Comparison of ENCODE assay signal across 18 cellular contexts in the genomic region with DNA sequence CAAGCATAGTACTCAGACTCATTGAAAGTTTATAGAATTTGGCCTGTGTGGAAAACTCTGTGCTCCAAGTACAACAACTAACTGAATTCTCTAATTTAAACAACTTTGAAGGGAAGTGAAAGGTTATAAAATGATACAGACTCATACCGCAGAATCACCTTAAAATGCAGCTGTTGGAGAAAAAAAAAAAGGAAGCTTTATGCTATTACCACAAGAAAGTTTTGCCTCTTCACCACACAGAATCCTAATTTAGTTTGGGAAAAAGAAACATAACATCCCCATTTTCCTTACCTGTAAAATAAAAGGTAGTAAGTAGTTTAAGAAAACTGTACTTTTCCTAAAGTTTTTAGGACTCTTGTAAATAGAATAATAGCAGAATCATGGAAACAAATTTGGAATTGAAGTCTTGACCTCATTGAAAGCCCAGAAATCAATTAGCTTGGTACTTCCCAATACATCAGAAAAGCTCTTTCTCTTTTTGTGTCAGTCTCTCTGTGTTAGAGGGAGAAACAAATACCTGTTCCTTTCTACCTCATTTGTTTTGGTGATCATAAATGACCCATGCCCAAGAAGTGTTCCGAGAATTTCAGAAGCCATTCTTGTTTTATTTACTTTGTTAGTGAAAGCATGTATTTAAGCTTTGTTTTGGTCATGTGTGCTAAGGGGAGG.
DNase-seq lines count a peak whose midpoint lies in the region; ATAC-seq and TF ChIP-seq lines count a peak whose summit lies in the region.
"Had no signal": no experiment of that assay in that cellular context is flagged by ENCODE, and none has a peak within 500 bp of the region (broad histone marks: within the 10 kb centered on the region; RNA-seq: fewer than 3 reads in every experiment).

No MANE protein-coding gene starts in this region.

- no peak overlapping the region for H3K27ac ChIP-seq in CD4-positive, alpha-beta memory T cell (ENCODE audit: low read depth, low read length)
- H3K27ac ChIP-seq: tibial artery had no signal

- H3K27ac Mint-ChIP-seq in T-helper 1 cell treated with Interleukin-12 subunit alpha and Interleukin-12 subunit beta and Interleukin-4 antibody, amounts not matched to agents 30 μg/mL and 1 μg/mL, for 36 hours = peak overlapping the region; percentile 18
- H3K27ac Mint-ChIP-seq in CD4-positive, alpha-beta memory T cell = peak overlapping the region; percentile 45 to 87 (median 66)
- H3K27ac Mint-ChIP-seq in activated naive CD8-positive, alpha-beta T cell = peak overlapping the region; percentile 93
- no peak overlapping the region for H3K27ac Mint-ChIP-seq in chondrocyte (ENCODE audit: unreplicated experiment)

- H3K4me1 Mint-ChIP-seq in T-helper 1 cell treated with Interleukin-12 subunit alpha and Interleukin-12 subunit beta and Interleukin-4 antibody, amounts not matched to agents 30 μg/mL and 1 μg/mL, for 36 hours (ENCODE audit: low read depth) = peaks cover 55% of the 10 kb centered on the region
- peaks cover 48 to 78% (median 58%) of the 10 kb centered on the region in 4 donors for H3K4me1 Mint-ChIP-seq in CD4-positive, alpha-beta memory T cell
- H3K4me1 Mint-ChIP-seq in activated naive CD8-positive, alpha-beta T cell (ENCODE audit: low read depth) = peaks cover 84% of the 10 kb centered on the region
- H3K4me1 Mint-ChIP-seq in chondrocyte (ENCODE audit: low read depth) = peaks cover 16% of the 10 kb centered on the region

- H3K4me3 ChIP-seq in CD4-positive, alpha-beta memory T cell (ENCODE audit: low read length in 2 of 2) = no peak overlapping the region
- H3K4me3 ChIP-seq: K562, tibial artery had no signal

- POLR2A ChIA-PET in CD4-positive, alpha-beta memory T cell (lab: Charles Lee; ENCODE audit: partially characterized antibody) = interaction anchor here (0.7 to 2.2 kb wide), 3 partner anchors 9 to 51 kb away, joined by 3 to 5 read pairs (median 5); no protein-coding TSS in a partner anchor

- H3K9me3 ChIP-seq in CD4-positive, alpha-beta memory T cell (ENCODE audit: control insufficient read depth in 1 of 2, low read length in 2 of 2) = no peaks in the 10 kb centered on the region
- H3K9me3 ChIP-seq: tibial artery had no signal

- intact Hi-C loops in CD4-positive, alpha-beta memory T cell (cut with micrococcal nuclease) = loop anchor here (1.0 to 5.0 kb wide), 4 partner anchors 15 to 429 kb away; no protein-coding TSS in a partner anchor

- no peak overlapping the region for H3K4me3 Mint-ChIP-seq in T-helper 1 cell treated with Interleukin-12 subunit alpha and Interleukin-12 subunit beta and Interleukin-4 antibody, amounts not matched to agents 30 μg/mL and 1 μg/mL, for 36 hours
- H3K4me3 Mint-ChIP-seq in CD4-positive, alpha-beta memory T cell = peak overlapping the region in 3 of 8 donors; percentile 8 to 24 (median 16)
- peak overlapping the region; percentile 32 for H3K4me3 Mint-ChIP-seq in activated naive CD8-positive, alpha-beta T cell
- H3K4me3 Mint-ChIP-seq in chondrocyte (ENCODE audit: unreplicated experiment) = no peak overlapping the region

- H3K36me3 Mint-ChIP-seq in T-helper 1 cell treated with Interleukin-12 subunit alpha and Interleukin-12 subunit beta and Interleukin-4 antibody, amounts not matched to agents 30 μg/mL and 1 μg/mL, for 36 hours (ENCODE audit: low read depth) = peaks cover 62% of the 10 kb centered on the region
- peaks cover 57 to 72% of the 10 kb centered on the region in 2 donors for H3K36me3 Mint-ChIP-seq in CD4-positive, alpha-beta memory T cell
- peaks cover 49% of the 10 kb centered on the region for H3K36me3 Mint-ChIP-seq in activated naive CD8-positive, alpha-beta T cell
- peaks cover 31% of the 10 kb centered on the region for H3K36me3 Mint-ChIP-seq in chondrocyte (ENCODE audit: low read depth)

- peaks cover 30% of the 10 kb centered on the region for H3K36me3 ChIP-seq in CD4-positive, alpha-beta memory T cell (ENCODE audit: insufficient read depth, low read length)

- peaks cover 39% of the 10 kb centered on the region for H3K4me1 ChIP-seq in CD4-positive, alpha-beta memory T cell (ENCODE audit: insufficient read depth, low read length)
- H3K4me1 ChIP-seq: tibial artery had no signal

- CTCF ChIA-PET in CD4-positive, alpha-beta memory T cell (lab: Charles Lee; ENCODE audit: partially characterized antibody) = interaction anchor here (1.3 to 3.2 kb wide), 10 partner anchors 11 to 149 kb away, joined by 3 to 24 read pairs (median 6); no protein-coding TSS in a partner anchor

- no peaks in the 10 kb centered on the region for H3K27me3 Mint-ChIP-seq in T-helper 1 cell treated with Interleukin-12 subunit alpha and Interleukin-12 subunit beta and Interleukin-4 antibody, amounts not matched to agents 30 μg/mL and 1 μg/mL, for 36 hours (ENCODE audit: low read depth)
- no peaks in the 10 kb centered on the region for H3K27me3 Mint-ChIP-seq in CD4-positive, alpha-beta memory T cell
- no peaks in the 10 kb centered on the region for H3K27me3 Mint-ChIP-seq in activated naive CD8-positive, alpha-beta T cell
- no peaks in the 10 kb centered on the region for H3K27me3 Mint-ChIP-seq in chondrocyte (ENCODE audit: low read depth)

- DNase-seq in T-helper 1 cell = no peak
- DNase-seq in CD4-positive, alpha-beta memory T cell = no peak
- no peak for DNase-seq in left lobe of liver (ENCODE audit: low spot score)
- DNase-seq in chondrocyte (ENCODE audit: low spot score) = no peak
- DNase-seq: 8988T; GF-D8; GOT3; NCI-H187; NCI-H2227 treated with DMSO at 0.1 percent for 48 hours; RPMI8226; stimulated activated CD4-positive, alpha-beta T cell treated with anti-CD3 and anti-CD28 coated beads, Interleukin-12 subunit alpha, Interleukin-12 subunit beta, amount 100 ng/mL, for 4 hours; tibial artery had no signal

- no peak for TF ChIP-seq CTCF in chondrocyte (IDR thresholded peaks at IDR 0.05)

- H3K9me3 Mint-ChIP-seq in T-helper 1 cell treated with Interleukin-12 subunit alpha and Interleukin-12 subunit beta and Interleukin-4 antibody, amounts not matched to agents 30 μg/mL and 1 μg/mL, for 36 hours = no peaks in the 10 kb centered on the region
- no peaks in the 10 kb centered on the region for H3K9me3 Mint-ChIP-seq in CD4-positive, alpha-beta memory T cell
- peaks cover 5% of the 10 kb centered on the region for H3K9me3 Mint-ChIP-seq in activated naive CD8-positive, alpha-beta T cell (ENCODE audit: low read depth)
- H3K9me3 Mint-ChIP-seq in chondrocyte (ENCODE audit: low read depth) = no peaks in the 10 kb centered on the region

- H3K27me3 ChIP-seq in CD4-positive, alpha-beta memory T cell (ENCODE audit: insufficient read depth, low read length) = no peaks in the 10 kb centered on the region
- H3K27me3 ChIP-seq: tibial artery had no signal

- ATAC-seq in HG02798 (IDR thresholded peaks at IDR 0.05; ENCODE audit: poor library complexity, unreplicated experiment) = peak; percentile 34
- no peak for ATAC-seq in left lobe of liver
- no peak for ATAC-seq in HG02759 (IDR thresholded peaks at IDR 0.05; ENCODE audit: unreplicated experiment)
- ATAC-seq: esophagus mucosa, K562 had no signal
